In the genomic region with DNA sequence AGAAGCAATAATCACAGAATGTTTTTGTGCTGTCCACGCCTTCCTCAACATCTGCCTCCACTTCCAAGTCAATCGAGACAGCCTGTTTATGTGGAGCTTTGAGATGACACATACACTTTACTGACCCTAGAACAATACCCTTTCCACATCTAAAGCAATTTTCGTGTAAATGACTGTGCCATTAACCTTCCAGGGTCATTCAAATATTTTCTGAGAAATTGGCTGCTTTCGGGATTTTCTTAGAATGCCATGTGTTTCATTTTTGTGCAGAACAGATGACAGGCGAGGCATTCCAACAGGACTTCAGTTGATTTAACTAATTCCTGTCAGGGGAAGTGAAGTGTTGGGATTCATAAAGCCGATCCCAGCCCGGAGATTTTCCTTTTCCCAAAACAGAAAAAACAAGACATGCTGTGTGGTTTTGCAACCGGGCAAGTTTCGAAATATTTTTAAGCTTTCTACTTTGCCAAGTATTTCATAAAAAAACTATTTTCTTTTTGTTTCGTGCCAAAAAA, we compare ENCODE assay signal across 1 cellular context.
TF ChIP-seq lines count a peak whose summit lies in the region.

No MANE protein-coding gene starts in this region.

TF ChIP-seq in WTC11, 78 proteins besides CTCF, POLR2A, EP300 and RAD21 (continued from another document):
- TF ChIP-seq, protein P1, sequence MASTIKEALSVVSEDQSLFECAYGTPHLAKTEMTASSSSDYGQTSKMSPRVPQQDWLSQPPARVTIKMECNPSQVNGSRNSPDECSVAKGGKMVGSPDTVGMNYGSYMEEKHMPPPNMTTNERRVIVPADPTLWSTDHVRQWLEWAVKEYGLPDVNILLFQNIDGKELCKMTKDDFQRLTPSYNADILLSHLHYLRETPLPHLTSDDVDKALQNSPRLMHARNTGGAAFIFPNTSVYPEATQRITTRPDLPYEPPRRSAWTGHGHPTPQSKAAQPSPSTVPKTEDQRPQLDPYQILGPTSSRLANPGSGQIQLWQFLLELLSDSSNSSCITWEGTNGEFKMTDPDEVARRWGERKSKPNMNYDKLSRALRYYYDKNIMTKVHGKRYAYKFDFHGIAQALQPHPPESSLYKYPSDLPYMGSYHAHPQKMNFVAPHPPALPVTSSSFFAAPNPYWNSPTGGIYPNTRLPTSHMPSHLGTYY (CRISPR knock-in tag; IDR thresholded peaks at IDR 0.05) = no peak
- TF ChIP-seq, protein P2, sequence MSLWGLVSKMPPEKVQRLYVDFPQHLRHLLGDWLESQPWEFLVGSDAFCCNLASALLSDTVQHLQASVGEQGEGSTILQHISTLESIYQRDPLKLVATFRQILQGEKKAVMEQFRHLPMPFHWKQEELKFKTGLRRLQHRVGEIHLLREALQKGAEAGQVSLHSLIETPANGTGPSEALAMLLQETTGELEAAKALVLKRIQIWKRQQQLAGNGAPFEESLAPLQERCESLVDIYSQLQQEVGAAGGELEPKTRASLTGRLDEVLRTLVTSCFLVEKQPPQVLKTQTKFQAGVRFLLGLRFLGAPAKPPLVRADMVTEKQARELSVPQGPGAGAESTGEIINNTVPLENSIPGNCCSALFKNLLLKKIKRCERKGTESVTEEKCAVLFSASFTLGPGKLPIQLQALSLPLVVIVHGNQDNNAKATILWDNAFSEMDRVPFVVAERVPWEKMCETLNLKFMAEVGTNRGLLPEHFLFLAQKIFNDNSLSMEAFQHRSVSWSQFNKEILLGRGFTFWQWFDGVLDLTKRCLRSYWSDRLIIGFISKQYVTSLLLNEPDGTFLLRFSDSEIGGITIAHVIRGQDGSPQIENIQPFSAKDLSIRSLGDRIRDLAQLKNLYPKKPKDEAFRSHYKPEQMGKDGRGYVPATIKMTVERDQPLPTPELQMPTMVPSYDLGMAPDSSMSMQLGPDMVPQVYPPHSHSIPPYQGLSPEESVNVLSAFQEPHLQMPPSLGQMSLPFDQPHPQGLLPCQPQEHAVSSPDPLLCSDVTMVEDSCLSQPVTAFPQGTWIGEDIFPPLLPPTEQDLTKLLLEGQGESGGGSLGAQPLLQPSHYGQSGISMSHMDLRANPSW (CRISPR knock-in tag; conservative IDR thresholded peaks at IDR 0.05; ENCODE audit: low read depth) = no peak
- TF ChIP-seq, protein P3, sequence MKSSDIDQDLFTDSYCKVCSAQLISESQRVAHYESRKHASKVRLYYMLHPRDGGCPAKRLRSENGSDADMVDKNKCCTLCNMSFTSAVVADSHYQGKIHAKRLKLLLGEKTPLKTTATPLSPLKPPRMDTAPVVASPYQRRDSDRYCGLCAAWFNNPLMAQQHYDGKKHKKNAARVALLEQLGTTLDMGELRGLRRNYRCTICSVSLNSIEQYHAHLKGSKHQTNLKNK (CRISPR knock-in tag; IDR thresholded peaks at IDR 0.05) = no peak
- no peak for TF ChIP-seq ZNF138 (CRISPR knock-in tag; conservative IDR thresholded peaks at IDR 0.05)
TF ChIP-seq in WTC11: peak in this region for 0.
